In the genomic region with DNA sequence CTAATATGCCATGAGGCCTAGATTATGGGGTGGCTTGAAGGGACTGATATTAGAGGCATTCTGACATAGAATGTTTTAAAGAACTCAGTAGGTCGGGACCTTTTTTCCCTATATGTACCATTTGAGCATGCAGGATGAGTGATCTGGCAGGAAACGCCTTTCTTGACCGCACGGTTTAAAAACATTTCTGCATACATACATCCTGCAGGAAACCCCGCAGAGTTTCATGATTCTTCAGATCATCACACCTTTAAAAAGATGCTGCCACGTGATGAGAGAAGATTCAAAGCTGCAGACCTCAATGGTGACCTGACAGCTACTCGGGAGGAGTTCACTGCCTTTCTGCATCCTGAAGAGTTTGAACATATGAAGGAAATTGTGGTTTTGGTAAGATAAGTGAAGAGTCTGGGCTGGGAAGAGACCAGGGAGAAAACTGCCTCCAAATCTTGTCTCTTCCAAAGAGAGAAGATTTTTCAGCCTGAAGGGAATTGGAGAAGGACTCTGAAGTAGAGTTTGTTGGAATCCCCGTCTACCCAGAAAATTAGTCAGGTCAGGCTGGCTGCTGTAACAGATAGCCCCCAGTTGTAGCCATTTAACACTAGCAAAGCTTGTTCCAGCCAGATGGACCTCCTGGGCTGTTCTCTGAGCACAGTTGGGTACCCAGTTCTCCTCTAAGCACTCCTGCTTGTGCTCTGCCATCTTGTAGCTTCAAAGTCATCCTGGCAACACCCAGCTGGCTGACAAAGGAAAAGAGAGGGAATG, we compare ENCODE assay signal across 16 cellular contexts. TPM values are rescaled to one million over a fixed set of nuclear protein-coding genes. Genes with fewer than 3 reads are reported as not detected.
DNase-seq lines count a peak whose midpoint lies in the region; ATAC-seq, FAIRE-seq and TF ChIP-seq lines count a peak whose summit lies in the region.
"Had no signal": no experiment of that assay in that cellular context is flagged by ENCODE, and none has a peak within 500 bp of the region (broad histone marks: within the 10 kb centered on the region; RNA-seq: fewer than 3 reads in every experiment).

No MANE protein-coding gene starts in this region.

- no peaks in the 10 kb centered on the region for H3F3A ChIP-seq in MM.1S (ENCODE audit: insufficient read depth, low read length)

- ATAC-seq in HepG2 (no peak), right lobe of liver (no peak), GM12878 (no peak), right cardiac atrium (no peak)
- ATAC-seq: A549 had no signal

- no peak for TF ChIP-seq RAD21 in HepG2 (CRISPR knock-in tag; IDR thresholded peaks at IDR 0.05)
- TF ChIP-seq RAD21 in GM12878 (IDR thresholded peaks at IDR 0.05; ENCODE audit: insufficient read depth, low read depth, low read length): no peak

- H3K4me3 Mint-ChIP-seq in endothelial cell (ENCODE audit: unreplicated experiment) (peak overlapping the region; percentile 70), HFFc6 (no peak overlapping the region)

- H3K27me3 Mint-ChIP-seq in endothelial cell (ENCODE audit: unreplicated experiment): peaks cover 7% of the 10 kb centered on the region
- peaks cover 3% of the 10 kb centered on the region for H3K27me3 Mint-ChIP-seq in HFFc6 (ENCODE audit: insufficient read depth)
- H3K27me3 Mint-ChIP-seq: CD4-positive, alpha-beta memory T cell had no signal

- BruUV-seq in HepG2 (replicated peaks; lab: Mats Ljungman, UMichigan): no TSS peak
- BruUV-seq in GM12878 (replicated peaks; lab: Mats Ljungman, UMichigan): no TSS peak

- H3K9me2 ChIP-seq in MM.1S (replicated peaks; ENCODE audit: insufficient read depth, low read length): no peaks in the 10 kb centered on the region

- no peak for FAIRE-seq in HepG2 (lab: Jason Lieb, UNC)
- no peak for FAIRE-seq in GM12878 (lab: Jason Lieb, UNC)
- FAIRE-seq: A549 had no signal

- no peak overlapping the region for H2AFZ ChIP-seq in HepG2 (ENCODE audit: low read length)
- H2AFZ ChIP-seq in GM12878 (ENCODE audit: control insufficient read depth, low read depth, low read length): no peak overlapping the region
- H2AFZ ChIP-seq in MM.1S (ENCODE audit: low read length): no peak overlapping the region

- TF ChIP-seq POLR2A in HepG2 (IDR thresholded peaks at IDR 0.05; ENCODE audit: insufficient read depth in 1 of 2, low read depth in 2 of 2, low read length in 2 of 2) (no peak), right lobe of liver (IDR thresholded peaks at IDR 0.05) (no peak), GM12878 (IDR thresholded peaks at IDR 0.05; ENCODE audit: low read depth, low read length) (no peak)

- peaks cover 13% of the 10 kb centered on the region for H3K4me1 Mint-ChIP-seq in endothelial cell (ENCODE audit: unreplicated experiment)
- H3K4me1 Mint-ChIP-seq in HFFc6 (ENCODE audit: low read depth): peaks cover 30% of the 10 kb centered on the region

- POLR2A ChIA-PET in HepG2 (lab: Yijun Ruan, JAX): no interaction called here
- POLR2A ChIA-PET in GM12878 (lab: Charles Lee): no interaction called here

- no peak overlapping the region for H3K9ac ChIP-seq in HepG2 (ENCODE audit: insufficient read depth, low read depth, low read length)
- H3K9ac ChIP-seq in GM12878 (ENCODE audit: control insufficient read depth, insufficient read depth, low read length): no peak overlapping the region
- H3K9ac ChIP-seq in MM.1S (ENCODE audit: low read length): no peak overlapping the region

- H3K4me1 ChIP-seq in HepG2 (ENCODE audit: insufficient read depth, low read length): peaks cover 11% of the 10 kb centered on the region
- peaks cover 0 to 9% (median 0%) of the 10 kb centered on the region in 4 donors for H3K4me1 ChIP-seq in right lobe of liver
- H3K4me1 ChIP-seq in GM12878 (ENCODE audit: control insufficient read depth, insufficient read depth, low read length): no peaks in the 10 kb centered on the region; the same call in 1 of the 2 replicates
- H3K4me1 ChIP-seq in MM.1S (ENCODE audit: low read length): no peaks in the 10 kb centered on the region
- H3K4me1 ChIP-seq in right cardiac atrium (ENCODE audit: control insufficient read depth, insufficient read depth, low read length): peaks cover 3% of the 10 kb centered on the region
- H3K4me1 ChIP-seq: A549, BE2C had no signal

- no peaks in the 10 kb centered on the region for H3K9me3 Mint-ChIP-seq in endothelial cell (ENCODE audit: unreplicated experiment)
- H3K9me3 Mint-ChIP-seq in HFFc6: no peaks in the 10 kb centered on the region
- H3K9me3 Mint-ChIP-seq: CD4-positive, alpha-beta memory T cell had no signal

- H3K36me3 Mint-ChIP-seq in endothelial cell (ENCODE audit: low read depth, unreplicated experiment): peaks cover 46% of the 10 kb centered on the region
- peaks cover 75% of the 10 kb centered on the region for H3K36me3 Mint-ChIP-seq in HFFc6 (ENCODE audit: low read depth)

- H4K20me1 ChIP-seq in HepG2 (ENCODE audit: insufficient read depth, low read length): peaks cover 13% of the 10 kb centered on the region
- H4K20me1 ChIP-seq in GM12878 (ENCODE audit: control insufficient read depth, insufficient read depth): no peaks in the 10 kb centered on the region
- no peaks in the 10 kb centered on the region for H4K20me1 ChIP-seq in MM.1S (ENCODE audit: insufficient read depth, low read length)

- H3K4me2 ChIP-seq in HepG2 (ENCODE audit: low read depth, low read length): no peak overlapping the region
- no peak overlapping the region for H3K4me2 ChIP-seq in GM12878 (ENCODE audit: control insufficient read depth, insufficient read depth)
- H3K4me2 ChIP-seq in MM.1S (ENCODE audit: low read depth, low read length): no peak overlapping the region
- H3K4me2 ChIP-seq: A549 had no signal

- H3K27ac ChIP-seq in HepG2 (ENCODE audit: extremely low read length, insufficient read depth, low read length) (no peak overlapping the region), right lobe of liver (no peak overlapping the region), GM12878 (ENCODE audit: control insufficient read depth, insufficient read depth) (no peak overlapping the region), MM.1S (ENCODE audit: low read length) (no peak overlapping the region), right cardiac atrium (ENCODE audit: low read length) (no peak overlapping the region)
- H3K27ac ChIP-seq: A549, C4-2B had no signal

- in situ Hi-C loops in HepG2 (cut with HindIII; ENCODE audit: extremely low pct_ligation_motif_present, low pct_unique_long_range_greater_than_20kb) (no loop called here), GM12878 (cut with MboI) (loop anchor here (25.0 kb wide), 1 partner anchor 1761 kb away; no protein-coding TSS in a partner anchor)

- intact Hi-C loops in HepG2 (cut with micrococcal nuclease; ENCODE audit: unreplicated experiment): no loop called here
- intact Hi-C loops in right lobe of liver (cut with DNase I): no loop called here
- intact Hi-C loops in GM12878 (cut with micrococcal nuclease; ENCODE audit: unreplicated experiment): no loop called here
- intact Hi-C loops in right cardiac atrium (cut with DNase I): no loop called here

- CTCF ChIA-PET in HepG2 (lab: Yijun Ruan, JAX; ENCODE audit: low intra/inter-chr PET ratio, low total read pairs) (no interaction called here), GM12878 (lab: Yijun Ruan, JAX) (no interaction called here)

- H3K27ac Mint-ChIP-seq in endothelial cell (ENCODE audit: unreplicated experiment) (no peak overlapping the region), HFFc6 (no peak overlapping the region)

- no peaks in the 10 kb centered on the region for H3K79me2 ChIP-seq in HepG2 (ENCODE audit: insufficient read depth, low read length)
- H3K79me2 ChIP-seq in GM12878 (ENCODE audit: control insufficient read depth, insufficient read depth, low read length): peaks cover 38% of the 10 kb centered on the region
- H3K79me2 ChIP-seq in MM.1S (ENCODE audit: low read length): peaks cover 32% of the 10 kb centered on the region

- H3K36me3 ChIP-seq in HepG2 (replicated peaks in 1 of 2; ENCODE audit: control insufficient read depth in 1 of 2, insufficient read depth in 2 of 2, low read length in 2 of 2) (peaks cover 1 to 18% of the 10 kb centered on the region in 2 experiments; a peak in 2 of 5 replicates), right lobe of liver (peaks cover 0 to 11% (median 5%) of the 10 kb centered on the region in 4 donors), GM12878 (ENCODE audit: control insufficient read depth in 2 of 2, insufficient read depth in 2 of 2, low read length in 1 of 2) (peaks cover 22 to 45% of the 10 kb centered on the region in 2 experiments), MM.1S (replicated peaks; ENCODE audit: insufficient read depth, low read length) (no peaks in the 10 kb centered on the region)
- H3K36me3 ChIP-seq: BE2C had no signal

- RAD21 ChIA-PET in GM12878 (lab: Charles Lee; ENCODE audit: unreplicated experiment): no interaction called here

- 93% methylated on average over 8 of the region's 8 CpGs for WGBS in HepG2 (ENCODE audit: low lambda C conversion rate)
- WGBS in right lobe of liver (ENCODE audit: insufficient coverage, low coverage, low lambda C conversion rate, missing lambda C conversion rate): 78% methylated on average over 8 of the region's 8 CpGs
- WGBS in GM12878 (ENCODE audit: insufficient coverage, insufficient replicate concordance, low lambda C conversion rate, missing lambda C conversion rate): 67% methylated on average over 8 of the region's 8 CpGs
- WGBS in right cardiac atrium: 93% methylated on average over 8 of the region's 8 CpGs

- H3K9me3 ChIP-seq in HepG2 (ENCODE audit: low read length) (no peaks in the 10 kb centered on the region), right lobe of liver (no peaks in the 10 kb centered on the region), GM12878 (replicated peaks; ENCODE audit: control insufficient read depth, insufficient read depth, low read length) (no peaks in the 10 kb centered on the region; the same call in 2 of the 3 replicates), MM.1S (replicated peaks; ENCODE audit: insufficient read depth, low read length) (no peaks in the 10 kb centered on the region), right cardiac atrium (ENCODE audit: control insufficient read depth, low read length) (no peaks in the 10 kb centered on the region)
- H3K9me3 ChIP-seq: A549, BE2C, Caco-2 had no signal

- H3K4me3 ChIP-seq in HepG2 (replicated peaks in 1 of 3; ENCODE audit: insufficient read depth in 1 of 3, low read depth in 2 of 3, low read length in 3 of 3): no peak overlapping the region
- H3K4me3 ChIP-seq in right lobe of liver: no peak overlapping the region
- H3K4me3 ChIP-seq in GM12878: no peak overlapping the region
- no peak overlapping the region for H3K4me3 ChIP-seq in MM.1S (ENCODE audit: low read length)
- no peak overlapping the region for H3K4me3 ChIP-seq in right cardiac atrium (ENCODE audit: low read length)
- H3K4me3 ChIP-seq: A549 had no signal

- TF ChIP-seq EP300 in HepG2 (IDR thresholded peaks at IDR 0.05; ENCODE audit: low read depth in 2 of 2, low read length in 2 of 2) (no peak), HepG2 (CRISPR knock-in tag; IDR thresholded peaks at IDR 0.05; ENCODE audit: borderline replicate concordance) (no peak), GM12878 (IDR thresholded peaks at IDR 0.05; ENCODE audit: borderline replicate concordance in 1 of 2, control insufficient read depth in 1 of 2, low read depth in 2 of 2, low read length in 2 of 2) (no peak)

- TF ChIP-seq CTCF in HepG2 (CRISPR knock-in tag; IDR thresholded peaks at IDR 0.05) (no peak), right lobe of liver (IDR thresholded peaks at IDR 0.05) (no peak), GM12878 (IDR thresholded peaks at IDR 0.05 in 2 of 3, conservative IDR thresholded peaks at IDR 0.05 in 1 of 3; ENCODE audit: control insufficient read depth in 2 of 3, extremely low read depth in 1 of 3, insufficient read depth in 1 of 3, low read depth in 3 of 3, low read length in 3 of 3) (no peak), endothelial cell (IDR thresholded peaks at IDR 0.05; ENCODE audit: unreplicated experiment) (no peak), MM.1S (IDR thresholded peaks at IDR 0.05; ENCODE audit: low read length) (no peak), HFFc6 (IDR thresholded peaks at IDR 0.05) (no peak)

- SMC1A ChIA-PET in GM12878 (lab: Charles Lee; ENCODE audit: uncharacterized antibody, unreplicated experiment): no interaction called here

- H3K27me3 ChIP-seq in HepG2 (ENCODE audit: control insufficient read depth in 1 of 2, insufficient read depth in 2 of 2, low read length in 2 of 2) (no peaks in the 10 kb centered on the region), right lobe of liver (no peaks in the 10 kb centered on the region), GM12878 (replicated peaks in 1 of 2; ENCODE audit: control insufficient read depth in 2 of 2, insufficient read depth in 2 of 2, low read length in 1 of 2) (no peaks in the 10 kb centered on the region), MM.1S (replicated peaks; ENCODE audit: insufficient read depth, low read length) (no peaks in the 10 kb centered on the region), right cardiac atrium (ENCODE audit: control insufficient read depth, insufficient read depth) (no peaks in the 10 kb centered on the region)
- H3K27me3 ChIP-seq: BE2C had no signal

- DNase-seq in HepG2 (ENCODE audit: low spot score) (no peak), right lobe of liver (no peak), GM12878 (ENCODE audit: low read depth, low spot score) (no peak), endothelial cell (ENCODE audit: low spot score) (no peak), MM.1S (no peak), right cardiac atrium (no peak), HFFc6 (no peak)
- DNase-seq: BE2C; Caco-2; CD4-positive, alpha-beta memory T cell; DND-41; GDM1; HCEC 1CT; IMR-90 had no signal

RNA-seq across cellular contexts. Expression of gene RCN1, which starts 7.4 kb away (rescaled TPM):
- total RNA-seq in HepG2 (2016; rRNA removed; fragmentation: Illumina TruSeq; extraction: Trizol) (14.7 and 28.5 TPM in 2 replicates), right lobe of liver (10 to 100 TPM; 30.7 to 52.4 (median 37.7) TPM), GM12878 (2014; rRNA removed) (50.2 and 54.7 TPM in 2 replicates), GM12878 (2014; rRNA removed; fragmentation: Illumina TruSeq; extraction: Trizol) (61.1 and 61.5 TPM in 2 replicates), GM12878 (2021) (51.2 and 52.8 TPM in 2 replicates), endothelial cell (ENCODE audit: unreplicated experiment) (227 TPM), right cardiac atrium (10 to 100 TPM; 27.7 to 37.1 (median 31.5) TPM)
- 6.8 and 7.7 TPM in 2 replicates for total RNA-seq in HepG2 (2016; cell fraction: cytosol; rRNA removed; fragmentation: Illumina TruSeq; extraction: Trizol; ENCODE audit: low read depth)
- 14.2 and 26.1 TPM in 2 replicates for total RNA-seq in HepG2 (2016; cell fraction: insoluble cytoplasmic fraction; rRNA removed; fragmentation: Illumina TruSeq; extraction: Trizol)
- total RNA-seq in HepG2 (2016; cell fraction: membrane; rRNA removed; fragmentation: Illumina TruSeq; extraction: Trizol): 15.0 and 16.9 TPM in 2 replicates
- total RNA-seq in HepG2 (2016; cell fraction: nucleus; rRNA removed; fragmentation: Illumina TruSeq; extraction: Trizol): 31.1 and 36.5 TPM in 2 replicates
- polyA plus RNA-seq in HepG2 (2011; rRNA removed) (21.9 and 22.0 TPM in 2 replicates), GM12878 (2011; rRNA removed) (73.1 and 103 TPM in 2 replicates), GM12878 (2014; fragmentation: Illumina TruSeq; extraction: Trizol) (62.5 and 86.8 TPM in 2 replicates), GM12878 (2014; fragmentation: Nextera tagmentation; extraction: Ambion mirVana) (10 to 100 TPM; 17.6 to 37.4 TPM), GM12878 (2014; rRNA removed) (44.1 and 49.5 TPM in 2 replicates), GM12878 (2016; fragmentation: Nextera tagmentation; extraction: Ambion mirVana) (10 to 100 TPM; 70.9 to 76.7 TPM), right cardiac atrium (29.8 TPM)
- 13.1 and 18.6 TPM in 2 replicates for polyA plus RNA-seq in HepG2 (2011; cell fraction: cytosol; rRNA removed)
- 13.9 and 19.0 TPM in 2 replicates for polyA plus RNA-seq in HepG2 (2011; cell fraction: nucleus; rRNA removed)
- polyA plus RNA-seq in HepG2 (2012): 20.0 and 36.5 TPM in 2 replicates
- polyA plus RNA-seq in HepG2 (2016; cell fraction: cytosol; fragmentation: Illumina TruSeq; extraction: Trizol; ENCODE audit: low read depth): 10.1 and 12.3 TPM in 2 replicates
- polyA plus RNA-seq in HepG2 (2016; cell fraction: insoluble cytoplasmic fraction; fragmentation: Illumina TruSeq; extraction: Trizol; ENCODE audit: low read depth): 24.9 and 25.0 TPM in 2 replicates
- polyA plus RNA-seq in HepG2 (2016; cell fraction: membrane; fragmentation: Illumina TruSeq; extraction: Trizol; ENCODE audit: low read depth): 19.5 and 23.7 TPM in 2 replicates
- 72.9 and 82.2 TPM in 2 replicates for polyA plus RNA-seq in HepG2 (2016; cell fraction: nucleus; fragmentation: Illumina TruSeq; extraction: Trizol; ENCODE audit: insufficient read depth, low read depth)
- 7.9 and 62.4 TPM in 2 replicates for polyA minus RNA-seq in HepG2 (2011; rRNA and poly(A)+ RNA removed; ENCODE audit: low replicate concordance)
- polyA minus RNA-seq in HepG2 (2011; cell fraction: cytosol; rRNA and poly(A)+ RNA removed): 15.3 and 17.1 TPM in 2 replicates
- 18.0 and 23.4 TPM in 2 replicates for polyA minus RNA-seq in HepG2 (2011; cell fraction: nucleus; rRNA and poly(A)+ RNA removed)
- 72.5 and 78.0 TPM in 2 replicates for total RNA-seq in GM12878 (2013; cell fraction: nucleolus; rRNA removed)
- 35.9 TPM for polyA plus RNA-seq in GM12878 (2011; ENCODE audit: low read depth)
- 25.5 and 27.0 TPM in 2 replicates for polyA plus RNA-seq in GM12878 (2011; cell fraction: cytosol; rRNA removed)
- polyA plus RNA-seq in GM12878 (2011; cell fraction: nucleus; rRNA removed): 42.9 and 49.0 TPM in 2 replicates
- 50.1 and 52.4 TPM in 2 replicates for polyA plus RNA-seq in GM12878 (2012)
- polyA minus RNA-seq in GM12878 (2011; rRNA and poly(A)+ RNA removed): 24.5 and 33.3 TPM in 2 replicates
- polyA minus RNA-seq in GM12878 (2011; cell fraction: cytosol; rRNA and poly(A)+ RNA removed): 19.1 and 21.6 TPM in 2 replicates
- polyA minus RNA-seq in GM12878 (2011; cell fraction: nucleus; rRNA and poly(A)+ RNA removed): 18.5 and 26.6 TPM in 2 replicates
- 100 to 1,000 TPM; 212 to 294 (median 264) TPM for total RNA-seq in HFFc6 (2021; fragmentation: NEBNext Ultra II Directional; extraction: Animal tissue kit (Norgen Biotek cat#: 25700))
